Comparison of ENCODE assay signal across 9 cellular contexts in genomic region chr17:40598021-40598927, GRCh38. TPM values are rescaled to one million over a fixed set of nuclear protein-coding genes. Genes with fewer than 3 reads are reported as not detected.
DNase-seq lines count a peak whose midpoint lies in the region; TF ChIP-seq lines count a peak whose summit lies in the region.
"Had no signal": no experiment of that assay in that cellular context is flagged by ENCODE, and none has a peak within 500 bp of the region (broad histone marks: within the 10 kb centered on the region; RNA-seq: fewer than 3 reads in every experiment).

No MANE protein-coding gene starts in this region.

- no peak overlapping the region for H3K4me3 ChIP-seq in skin epidermis

- peaks cover 8% of the 10 kb centered on the region for H3K36me3 Mint-ChIP-seq in T-helper 2 cell treated with Interferon-gamma antibody and Interleukin-4, amounts not matched to agents 5 μg/mL and 100 μg/mL, for 36 hours (ENCODE audit: low read depth)
- peaks cover 30% of the 10 kb centered on the region for H3K36me3 Mint-ChIP-seq in activated naive CD4-positive, alpha-beta T cell treated with anti-CD3 and anti-CD28 coated beads, Interleukin-2, amount 10 ng/mL, durations not matched to agents 7 days and 5 days
- no peaks in the 10 kb centered on the region for H3K36me3 Mint-ChIP-seq in type B pancreatic cell

- H3K27ac ChIP-seq in skin epidermis: peak overlapping the region in 20 of 21 experiments; percentile 6 to 91 (median 54)
- H3K27ac ChIP-seq: VCaP had no signal

- DNase-seq in T-helper 2 cell treated with Interferon-gamma antibody and Interleukin-4, amounts not matched to agents 5 μg/mL and 100 μg/mL, for 36 hours (ENCODE audit: low spot score): peak; percentile 84
- DNase-seq in activated naive CD4-positive, alpha-beta T cell treated with anti-CD3 and anti-CD28 coated beads, Interleukin-2, amount 10 ng/mL, durations not matched to agents 7 days and 5 days: peak; percentile 75
- DNase-seq in type B pancreatic cell (ENCODE audit: extremely low spot score, unreplicated experiment) (peak; percentile 24), HCEC 1CT (no peak), NCI-H446 treated with DMSO at 0.1 percent for 48 hours (lab: John Stamatoyannopoulos, UW) (no peak), NCI-H446 (lab: John Stamatoyannopoulos, UW) (no peak)
- DNase-seq: NCI-H2081 had no signal

- H3K27ac Mint-ChIP-seq in T-helper 2 cell treated with Interferon-gamma antibody and Interleukin-4, amounts not matched to agents 5 μg/mL and 100 μg/mL, for 36 hours: peak overlapping the region; percentile 99
- peak overlapping the region; percentile 94 for H3K27ac Mint-ChIP-seq in activated naive CD4-positive, alpha-beta T cell treated with anti-CD3 and anti-CD28 coated beads, Interleukin-2, amount 10 ng/mL, durations not matched to agents 7 days and 5 days
- H3K27ac Mint-ChIP-seq in type B pancreatic cell: no peak overlapping the region

- TF ChIP-seq CTCF in type B pancreatic cell (conservative IDR thresholded peaks at IDR 0.05): no peak

- peaks cover 72% of the 10 kb centered on the region for H3K4me1 Mint-ChIP-seq in T-helper 2 cell treated with Interferon-gamma antibody and Interleukin-4, amounts not matched to agents 5 μg/mL and 100 μg/mL, for 36 hours (ENCODE audit: low read depth)
- H3K4me1 Mint-ChIP-seq in activated naive CD4-positive, alpha-beta T cell treated with anti-CD3 and anti-CD28 coated beads, Interleukin-2, amount 10 ng/mL, durations not matched to agents 7 days and 5 days: peaks cover 85% of the 10 kb centered on the region
- H3K4me1 Mint-ChIP-seq in type B pancreatic cell (ENCODE audit: unreplicated experiment): peaks cover 12% of the 10 kb centered on the region

- CTCF ChIA-PET in activated naive CD4-positive, alpha-beta T cell treated with anti-CD3 and anti-CD28 coated beads, Interleukin-2, amount 10 ng/mL, durations not matched to agents 7 days and 5 days (lab: Charles Lee): interaction anchor here (0.7 to 2.5 kb wide), 7 partner anchors 14 to 236 kb away, joined by 3 to 19 read pairs (median 5); no protein-coding TSS in a partner anchor

- peak overlapping the region; percentile 72 for H3K4me3 Mint-ChIP-seq in T-helper 2 cell treated with Interferon-gamma antibody and Interleukin-4, amounts not matched to agents 5 μg/mL and 100 μg/mL, for 36 hours
- H3K4me3 Mint-ChIP-seq in activated naive CD4-positive, alpha-beta T cell treated with anti-CD3 and anti-CD28 coated beads, Interleukin-2, amount 10 ng/mL, durations not matched to agents 7 days and 5 days: peak overlapping the region; percentile 22
- H3K4me3 Mint-ChIP-seq in type B pancreatic cell: no peak overlapping the region

- no peaks in the 10 kb centered on the region for H3K27me3 Mint-ChIP-seq in T-helper 2 cell treated with Interferon-gamma antibody and Interleukin-4, amounts not matched to agents 5 μg/mL and 100 μg/mL, for 36 hours (ENCODE audit: low read depth)
- no peaks in the 10 kb centered on the region for H3K27me3 Mint-ChIP-seq in activated naive CD4-positive, alpha-beta T cell treated with anti-CD3 and anti-CD28 coated beads, Interleukin-2, amount 10 ng/mL, durations not matched to agents 7 days and 5 days
- H3K27me3 Mint-ChIP-seq in type B pancreatic cell: no peaks in the 10 kb centered on the region

- peaks cover 6% of the 10 kb centered on the region for H3K9me3 Mint-ChIP-seq in T-helper 2 cell treated with Interferon-gamma antibody and Interleukin-4, amounts not matched to agents 5 μg/mL and 100 μg/mL, for 36 hours
- H3K9me3 Mint-ChIP-seq in activated naive CD4-positive, alpha-beta T cell treated with anti-CD3 and anti-CD28 coated beads, Interleukin-2, amount 10 ng/mL, durations not matched to agents 7 days and 5 days: peaks cover 7% of the 10 kb centered on the region
- H3K9me3 Mint-ChIP-seq in type B pancreatic cell: no peaks in the 10 kb centered on the region

RNA-seq across cellular contexts. Expression of gene CCR7, which starts 33.0 kb away (rescaled TPM):
- not detected in 2 replicates for total RNA-seq in type B pancreatic cell (ENCODE audit: low replicate concordance)

RNA-seq across cellular contexts. Expression of gene SMARCE1, which starts 49.3 kb away (rescaled TPM):
- total RNA-seq in type B pancreatic cell (ENCODE audit: low replicate concordance): 134 and 171 TPM in 2 replicates

Comparison
In these comparisons a context has a peak if more than half of its experiments do, and no peak if none do; other contexts are left out.
1. DNase-seq: peak in T-helper 2 cell treated with Interferon-gamma antibody and Interleukin-4, amounts not matched to agents 5 μg/mL and 100 μg/mL, for 36 hours (single experiment), activated naive CD4-positive, alpha-beta T cell treated with anti-CD3 and anti-CD28 coated beads, Interleukin-2, amount 10 ng/mL, durations not matched to agents 7 days and 5 days (single experiment) and type B pancreatic cell (single experiment); none in HCEC 1CT (single experiment), NCI-H446 treated with DMSO at 0.1 percent for 48 hours (single experiment) and NCI-H446 (0 of 2).